In the genomic region with DNA sequence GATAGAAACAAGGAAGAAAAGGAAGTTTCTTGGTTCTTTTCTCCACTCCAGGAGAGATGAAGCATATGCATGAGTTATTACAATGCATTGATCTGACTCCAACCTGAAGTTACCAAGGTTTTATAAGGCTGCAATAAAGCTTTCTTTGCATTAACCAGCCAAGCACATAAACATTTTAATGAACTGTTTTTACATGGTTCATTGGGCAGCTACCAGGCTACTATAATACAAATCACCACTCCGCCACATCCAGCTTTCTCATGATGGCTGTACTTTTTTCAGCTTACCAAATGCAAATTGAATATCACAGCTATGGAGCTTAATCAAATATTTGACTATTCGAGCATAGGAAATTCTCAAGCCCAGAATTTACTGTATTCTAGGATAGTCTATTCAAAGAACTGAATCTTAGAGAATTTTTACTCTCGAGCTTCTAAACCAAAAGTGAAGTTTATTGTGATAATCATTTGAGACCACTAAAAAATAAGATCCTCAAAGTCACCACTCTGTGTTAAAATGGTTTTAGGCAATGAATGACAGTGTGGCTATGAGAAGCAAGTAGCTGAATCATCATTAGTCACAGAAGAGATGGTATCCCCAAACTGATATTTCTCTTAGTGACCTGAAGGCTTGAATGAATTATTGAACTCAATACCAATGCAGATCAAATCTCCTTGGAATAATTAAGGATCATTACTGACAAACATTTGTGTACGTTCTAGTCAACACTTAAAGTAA, we compare ENCODE assay signal across 1 cellular context.
TF ChIP-seq lines count a peak whose summit lies in the region.

No MANE protein-coding gene starts in this region.

TF ChIP-seq in HEK293, 187 proteins besides CTCF, POLR2A, EP300 and RAD21 (continued from another document):
- TF ChIP-seq, protein P1, sequence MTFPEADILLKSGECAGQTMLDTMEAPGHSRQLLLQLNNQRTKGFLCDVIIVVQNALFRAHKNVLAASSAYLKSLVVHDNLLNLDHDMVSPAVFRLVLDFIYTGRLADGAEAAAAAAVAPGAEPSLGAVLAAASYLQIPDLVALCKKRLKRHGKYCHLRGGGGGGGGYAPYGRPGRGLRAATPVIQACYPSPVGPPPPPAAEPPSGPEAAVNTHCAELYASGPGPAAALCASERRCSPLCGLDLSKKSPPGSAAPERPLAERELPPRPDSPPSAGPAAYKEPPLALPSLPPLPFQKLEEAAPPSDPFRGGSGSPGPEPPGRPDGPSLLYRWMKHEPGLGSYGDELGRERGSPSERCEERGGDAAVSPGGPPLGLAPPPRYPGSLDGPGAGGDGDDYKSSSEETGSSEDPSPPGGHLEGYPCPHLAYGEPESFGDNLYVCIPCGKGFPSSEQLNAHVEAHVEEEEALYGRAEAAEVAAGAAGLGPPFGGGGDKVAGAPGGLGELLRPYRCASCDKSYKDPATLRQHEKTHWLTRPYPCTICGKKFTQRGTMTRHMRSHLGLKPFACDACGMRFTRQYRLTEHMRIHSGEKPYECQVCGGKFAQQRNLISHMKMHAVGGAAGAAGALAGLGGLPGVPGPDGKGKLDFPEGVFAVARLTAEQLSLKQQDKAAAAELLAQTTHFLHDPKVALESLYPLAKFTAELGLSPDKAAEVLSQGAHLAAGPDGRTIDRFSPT (tag by site-specific recombination; IDR thresholded peaks at IDR 0.05): no peak
- TF ChIP-seq, protein P2, sequence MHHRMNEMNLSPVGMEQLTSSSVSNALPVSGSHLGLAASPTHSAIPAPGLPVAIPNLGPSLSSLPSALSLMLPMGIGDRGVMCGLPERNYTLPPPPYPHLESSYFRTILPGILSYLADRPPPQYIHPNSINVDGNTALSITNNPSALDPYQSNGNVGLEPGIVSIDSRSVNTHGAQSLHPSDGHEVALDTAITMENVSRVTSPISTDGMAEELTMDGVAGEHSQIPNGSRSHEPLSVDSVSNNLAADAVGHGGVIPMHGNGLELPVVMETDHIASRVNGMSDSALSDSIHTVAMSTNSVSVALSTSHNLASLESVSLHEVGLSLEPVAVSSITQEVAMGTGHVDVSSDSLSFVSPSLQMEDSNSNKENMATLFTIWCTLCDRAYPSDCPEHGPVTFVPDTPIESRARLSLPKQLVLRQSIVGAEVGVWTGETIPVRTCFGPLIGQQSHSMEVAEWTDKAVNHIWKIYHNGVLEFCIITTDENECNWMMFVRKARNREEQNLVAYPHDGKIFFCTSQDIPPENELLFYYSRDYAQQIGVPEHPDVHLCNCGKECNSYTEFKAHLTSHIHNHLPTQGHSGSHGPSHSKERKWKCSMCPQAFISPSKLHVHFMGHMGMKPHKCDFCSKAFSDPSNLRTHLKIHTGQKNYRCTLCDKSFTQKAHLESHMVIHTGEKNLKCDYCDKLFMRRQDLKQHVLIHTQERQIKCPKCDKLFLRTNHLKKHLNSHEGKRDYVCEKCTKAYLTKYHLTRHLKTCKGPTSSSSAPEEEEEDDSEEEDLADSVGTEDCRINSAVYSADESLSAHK (tag by site-specific recombination; IDR thresholded peaks at IDR 0.05): no peak
- no peak for TF ChIP-seq ZNF121 (tag by site-specific recombination; IDR thresholded peaks at IDR 0.05)
- no peak for TF ChIP-seq SETDB1 (IDR thresholded peaks at IDR 0.05; ENCODE audit: insufficient read length, low read length)
- TF ChIP-seq ZNF24 (tag by site-specific recombination; IDR thresholded peaks at IDR 0.05): no peak
- TF ChIP-seq ZNF624 (tag by site-specific recombination; IDR thresholded peaks at IDR 0.05): no peak
- TF ChIP-seq ZNF274 (IDR thresholded peaks at IDR 0.05; ENCODE audit: low read length): no peak
- no peak for TF ChIP-seq ZNF274 (tag by site-specific recombination; IDR thresholded peaks at IDR 0.05; ENCODE audit: borderline replicate concordance)
- TF ChIP-seq ZEB2 (tag by site-specific recombination; IDR thresholded peaks at IDR 0.05): no peak
- TF ChIP-seq, protein P3, sequence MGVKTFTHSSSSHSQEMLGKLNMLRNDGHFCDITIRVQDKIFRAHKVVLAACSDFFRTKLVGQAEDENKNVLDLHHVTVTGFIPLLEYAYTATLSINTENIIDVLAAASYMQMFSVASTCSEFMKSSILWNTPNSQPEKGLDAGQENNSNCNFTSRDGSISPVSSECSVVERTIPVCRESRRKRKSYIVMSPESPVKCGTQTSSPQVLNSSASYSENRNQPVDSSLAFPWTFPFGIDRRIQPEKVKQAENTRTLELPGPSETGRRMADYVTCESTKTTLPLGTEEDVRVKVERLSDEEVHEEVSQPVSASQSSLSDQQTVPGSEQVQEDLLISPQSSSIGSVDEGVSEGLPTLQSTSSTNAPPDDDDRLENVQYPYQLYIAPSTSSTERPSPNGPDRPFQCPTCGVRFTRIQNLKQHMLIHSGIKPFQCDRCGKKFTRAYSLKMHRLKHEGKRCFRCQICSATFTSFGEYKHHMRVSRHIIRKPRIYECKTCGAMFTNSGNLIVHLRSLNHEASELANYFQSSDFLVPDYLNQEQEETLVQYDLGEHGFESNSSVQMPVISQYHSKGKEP (tag by site-specific recombination; IDR thresholded peaks at IDR 0.05): peak; percentile 92
- TF ChIP-seq ZBTB21 (tag by site-specific recombination; IDR thresholded peaks at IDR 0.05): no peak
- TF ChIP-seq ZNF37A (tag by site-specific recombination; IDR thresholded peaks at IDR 0.05): no peak
- TF ChIP-seq KLF8 (tag by site-specific recombination; IDR thresholded peaks at IDR 0.05): no peak
- TF ChIP-seq YY1 (tag by site-specific recombination; IDR thresholded peaks at IDR 0.05): no peak
- no peak for TF ChIP-seq GLI4 (tag by site-specific recombination; IDR thresholded peaks at IDR 0.05)
- TF ChIP-seq ZNF302 (tag by site-specific recombination; IDR thresholded peaks at IDR 0.05; ENCODE audit: low read depth): no peak
- TF ChIP-seq, protein P4, sequence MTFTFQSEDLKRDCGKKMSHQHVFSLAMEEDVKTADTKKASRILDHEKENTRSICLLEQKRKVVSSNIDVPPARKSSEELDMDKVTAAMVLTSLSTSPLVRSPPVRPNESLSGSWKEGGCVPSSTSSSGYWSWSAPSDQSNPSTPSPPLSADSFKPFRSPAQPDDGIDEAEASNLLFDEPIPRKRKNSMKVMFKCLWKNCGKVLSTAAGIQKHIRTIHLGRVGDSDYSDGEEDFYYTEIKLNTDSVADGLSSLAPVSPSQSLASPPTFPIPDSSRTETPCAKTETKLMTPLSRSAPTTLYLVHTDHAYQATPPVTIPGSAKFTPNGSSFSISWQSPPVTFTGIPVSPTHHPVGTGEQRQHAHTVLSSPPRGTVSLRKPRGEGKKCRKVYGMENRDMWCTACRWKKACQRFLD (tag by site-specific recombination; IDR thresholded peaks at IDR 0.05): no peak
- no peak for TF ChIP-seq KLF9 (tag by site-specific recombination; IDR thresholded peaks at IDR 0.05; ENCODE audit: low read depth)
- TF ChIP-seq ZBTB20 (tag by site-specific recombination; IDR thresholded peaks at IDR 0.05): no peak
- TF ChIP-seq ZNF19 (tag by site-specific recombination; IDR thresholded peaks at IDR 0.05; ENCODE audit: low read depth): no peak
- TF ChIP-seq, protein P5, sequence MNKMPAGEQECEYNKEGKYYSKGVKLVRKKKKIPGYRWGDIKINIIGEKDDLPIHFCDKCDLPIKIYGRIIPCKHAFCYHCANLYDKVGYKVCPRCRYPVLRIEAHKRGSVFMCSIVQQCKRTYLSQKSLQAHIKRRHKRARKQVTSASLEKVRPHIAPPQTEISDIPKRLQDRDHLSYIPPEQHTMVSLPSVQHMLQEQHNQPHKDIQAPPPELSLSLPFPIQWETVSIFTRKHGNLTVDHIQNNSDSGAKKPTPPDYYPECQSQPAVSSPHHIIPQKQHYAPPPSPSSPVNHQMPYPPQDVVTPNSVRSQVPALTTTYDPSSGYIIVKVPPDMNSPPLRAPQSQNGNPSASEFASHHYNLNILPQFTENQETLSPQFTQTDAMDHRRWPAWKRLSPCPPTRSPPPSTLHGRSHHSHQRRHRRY (tag by site-specific recombination; IDR thresholded peaks at IDR 0.05): no peak
- no peak for TF ChIP-seq ZNF473 (tag by site-specific recombination; IDR thresholded peaks at IDR 0.05)
- TF ChIP-seq ZNF558 (tag by site-specific recombination; IDR thresholded peaks at IDR 0.05): no peak
- no peak for TF ChIP-seq ZNF433 (tag by site-specific recombination; IDR thresholded peaks at IDR 0.05; ENCODE audit: low read depth)
- TF ChIP-seq OSR2 (tag by site-specific recombination; IDR thresholded peaks at IDR 0.05): peak; percentile 87
- 0 out of 2 replicates have a peak, but pooled peaks have one; percentile 16 for TF ChIP-seq ZNF335 (tag by site-specific recombination; conservative IDR thresholded peaks at IDR 0.05)
- TF ChIP-seq FEZF1 (tag by site-specific recombination; IDR thresholded peaks at IDR 0.05): peak; percentile 79
- TF ChIP-seq ZNF596 (tag by site-specific recombination; IDR thresholded peaks at IDR 0.05): no peak
- TF ChIP-seq, protein P6, sequence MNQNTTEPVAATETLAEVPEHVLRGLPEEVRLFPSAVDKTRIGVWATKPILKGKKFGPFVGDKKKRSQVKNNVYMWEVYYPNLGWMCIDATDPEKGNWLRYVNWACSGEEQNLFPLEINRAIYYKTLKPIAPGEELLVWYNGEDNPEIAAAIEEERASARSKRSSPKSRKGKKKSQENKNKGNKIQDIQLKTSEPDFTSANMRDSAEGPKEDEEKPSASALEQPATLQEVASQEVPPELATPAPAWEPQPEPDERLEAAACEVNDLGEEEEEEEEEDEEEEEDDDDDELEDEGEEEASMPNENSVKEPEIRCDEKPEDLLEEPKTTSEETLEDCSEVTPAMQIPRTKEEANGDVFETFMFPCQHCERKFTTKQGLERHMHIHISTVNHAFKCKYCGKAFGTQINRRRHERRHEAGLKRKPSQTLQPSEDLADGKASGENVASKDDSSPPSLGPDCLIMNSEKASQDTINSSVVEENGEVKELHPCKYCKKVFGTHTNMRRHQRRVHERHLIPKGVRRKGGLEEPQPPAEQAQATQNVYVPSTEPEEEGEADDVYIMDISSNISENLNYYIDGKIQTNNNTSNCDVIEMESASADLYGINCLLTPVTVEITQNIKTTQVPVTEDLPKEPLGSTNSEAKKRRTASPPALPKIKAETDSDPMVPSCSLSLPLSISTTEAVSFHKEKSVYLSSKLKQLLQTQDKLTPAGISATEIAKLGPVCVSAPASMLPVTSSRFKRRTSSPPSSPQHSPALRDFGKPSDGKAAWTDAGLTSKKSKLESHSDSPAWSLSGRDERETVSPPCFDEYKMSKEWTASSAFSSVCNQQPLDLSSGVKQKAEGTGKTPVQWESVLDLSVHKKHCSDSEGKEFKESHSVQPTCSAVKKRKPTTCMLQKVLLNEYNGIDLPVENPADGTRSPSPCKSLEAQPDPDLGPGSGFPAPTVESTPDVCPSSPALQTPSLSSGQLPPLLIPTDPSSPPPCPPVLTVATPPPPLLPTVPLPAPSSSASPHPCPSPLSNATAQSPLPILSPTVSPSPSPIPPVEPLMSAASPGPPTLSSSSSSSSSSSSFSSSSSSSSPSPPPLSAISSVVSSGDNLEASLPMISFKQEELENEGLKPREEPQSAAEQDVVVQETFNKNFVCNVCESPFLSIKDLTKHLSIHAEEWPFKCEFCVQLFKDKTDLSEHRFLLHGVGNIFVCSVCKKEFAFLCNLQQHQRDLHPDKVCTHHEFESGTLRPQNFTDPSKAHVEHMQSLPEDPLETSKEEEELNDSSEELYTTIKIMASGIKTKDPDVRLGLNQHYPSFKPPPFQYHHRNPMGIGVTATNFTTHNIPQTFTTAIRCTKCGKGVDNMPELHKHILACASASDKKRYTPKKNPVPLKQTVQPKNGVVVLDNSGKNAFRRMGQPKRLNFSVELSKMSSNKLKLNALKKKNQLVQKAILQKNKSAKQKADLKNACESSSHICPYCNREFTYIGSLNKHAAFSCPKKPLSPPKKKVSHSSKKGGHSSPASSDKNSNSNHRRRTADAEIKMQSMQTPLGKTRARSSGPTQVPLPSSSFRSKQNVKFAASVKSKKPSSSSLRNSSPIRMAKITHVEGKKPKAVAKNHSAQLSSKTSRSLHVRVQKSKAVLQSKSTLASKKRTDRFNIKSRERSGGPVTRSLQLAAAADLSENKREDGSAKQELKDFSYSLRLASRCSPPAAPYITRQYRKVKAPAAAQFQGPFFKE (tag by site-specific recombination; IDR thresholded peaks at IDR 0.05; ENCODE audit: borderline replicate concordance): no peak
- TF ChIP-seq ZNF514 (tag by site-specific recombination; IDR thresholded peaks at IDR 0.05): no peak
- TF ChIP-seq ZNF549 (tag by site-specific recombination; IDR thresholded peaks at IDR 0.05): no peak
- TF ChIP-seq, protein P7, sequence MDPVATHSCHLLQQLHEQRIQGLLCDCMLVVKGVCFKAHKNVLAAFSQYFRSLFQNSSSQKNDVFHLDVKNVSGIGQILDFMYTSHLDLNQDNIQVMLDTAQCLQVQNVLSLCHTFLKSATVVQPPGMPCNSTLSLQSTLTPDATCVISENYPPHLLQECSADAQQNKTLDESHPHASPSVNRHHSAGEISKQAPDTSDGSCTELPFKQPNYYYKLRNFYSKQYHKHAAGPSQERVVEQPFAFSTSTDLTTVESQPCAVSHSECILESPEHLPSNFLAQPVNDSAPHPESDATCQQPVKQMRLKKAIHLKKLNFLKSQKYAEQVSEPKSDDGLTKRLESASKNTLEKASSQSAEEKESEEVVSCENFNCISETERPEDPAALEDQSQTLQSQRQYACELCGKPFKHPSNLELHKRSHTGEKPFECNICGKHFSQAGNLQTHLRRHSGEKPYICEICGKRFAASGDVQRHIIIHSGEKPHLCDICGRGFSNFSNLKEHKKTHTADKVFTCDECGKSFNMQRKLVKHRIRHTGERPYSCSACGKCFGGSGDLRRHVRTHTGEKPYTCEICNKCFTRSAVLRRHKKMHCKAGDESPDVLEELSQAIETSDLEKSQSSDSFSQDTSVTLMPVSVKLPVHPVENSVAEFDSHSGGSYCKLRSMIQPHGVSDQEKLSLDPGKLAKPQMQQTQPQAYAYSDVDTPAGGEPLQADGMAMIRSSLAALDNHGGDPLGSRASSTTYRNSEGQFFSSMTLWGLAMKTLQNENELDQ (tag by site-specific recombination; IDR thresholded peaks at IDR 0.05; ENCODE audit: low read depth): no peak
- TF ChIP-seq GLIS1 (tag by site-specific recombination; IDR thresholded peaks at IDR 0.05): no peak
- TF ChIP-seq ZNF239 (tag by site-specific recombination; IDR thresholded peaks at IDR 0.05): no peak
